8 cellular contexts compared by ENCODE assay signal in the genomic region with DNA sequence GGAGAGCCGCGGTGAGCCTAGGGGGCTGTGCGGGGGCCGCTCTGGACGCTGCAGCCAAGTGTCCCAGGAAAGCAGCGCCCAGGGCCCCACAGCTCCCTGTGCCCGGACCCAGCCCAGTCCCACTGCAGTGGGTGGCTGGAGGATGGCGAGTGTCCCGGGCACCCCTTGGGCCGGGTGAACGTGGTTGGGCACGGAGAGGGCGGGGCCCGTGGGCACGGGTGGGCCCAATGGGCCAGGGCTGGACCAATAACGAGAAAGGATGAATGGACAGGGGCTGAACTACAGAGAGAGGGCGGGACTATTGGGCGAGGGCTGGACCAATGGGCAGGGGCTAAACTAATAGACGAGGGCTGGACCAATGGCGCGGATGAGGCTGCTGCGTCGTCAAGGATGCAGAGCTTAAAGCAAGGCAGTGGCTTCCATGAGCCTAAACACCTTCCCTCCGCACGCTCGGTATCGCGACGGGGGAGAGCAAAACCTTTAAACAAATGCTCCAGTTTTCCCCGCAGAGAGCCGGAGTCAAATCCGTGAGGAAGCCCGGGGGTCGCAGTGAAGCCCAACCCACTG. TPM values are rescaled to one million over a fixed set of nuclear protein-coding genes. Genes with fewer than 3 reads are reported as not detected.
DNase-seq lines count a peak whose midpoint lies in the region; ATAC-seq and TF ChIP-seq lines count a peak whose summit lies in the region.

No MANE protein-coding gene starts in this region.

- DNase-seq in NCI-H187 (lab: John Stamatoyannopoulos, UW) (peak; percentile 98 to 100), T-helper 2 cell (peak; percentile 78 to 99 (median 95)), astrocyte of the spinal cord (ENCODE audit: low read depth, low spot score) (peak; percentile 99), hippocampal formation (lab: John Stamatoyannopoulos, UW) (peak; percentile 96 to 97), renal cortical epithelial cell (ENCODE audit: low read depth) (peak; percentile 97), 8988T (no peak)

- H3K4me3 ChIP-seq in astrocyte of the spinal cord (ENCODE audit: low read depth, low read length), result peak overlapping the region; percentile 79

- ATAC-seq in GM18499 (IDR thresholded peaks at IDR 0.05; ENCODE audit: insufficient read depth, unreplicated experiment), result peak; percentile 69
- peak; percentile 89 for ATAC-seq in HG02943 (IDR thresholded peaks at IDR 0.05; ENCODE audit: low read depth, unreplicated experiment)

- no peak for TF ChIP-seq CTCF in astrocyte of the spinal cord (IDR thresholded peaks at IDR 0.05; ENCODE audit: low read depth, low read length)

- in situ Hi-C loops in astrocyte of the spinal cord (cut with HindIII; ENCODE audit: low sequenced_read_pairs), result no loop called here

RNA-seq across cellular contexts. Expression of a gene that starts 0.5 kb away (rescaled TPM):
- total RNA-seq in renal cortical epithelial cell, result 39.4 and 39.9 TPM in 2 replicates

RNA-seq across cellular contexts. Expression of a gene that starts 24.6 kb away (rescaled TPM):
- total RNA-seq in renal cortical epithelial cell, result 1.8 and 5.4 TPM in 2 replicates

RNA-seq across cellular contexts. Expression of a gene that starts 29.2 kb away (rescaled TPM):
- total RNA-seq in renal cortical epithelial cell, result 35.3 and 42.9 TPM in 2 replicates

RNA-seq across cellular contexts. Expression of a gene that starts 52.4 kb away (rescaled TPM):
- total RNA-seq in renal cortical epithelial cell, result 0.25 and 1.2 TPM in 2 replicates
